Comparison of ENCODE assay signal across 15 cellular contexts in the genomic region with DNA sequence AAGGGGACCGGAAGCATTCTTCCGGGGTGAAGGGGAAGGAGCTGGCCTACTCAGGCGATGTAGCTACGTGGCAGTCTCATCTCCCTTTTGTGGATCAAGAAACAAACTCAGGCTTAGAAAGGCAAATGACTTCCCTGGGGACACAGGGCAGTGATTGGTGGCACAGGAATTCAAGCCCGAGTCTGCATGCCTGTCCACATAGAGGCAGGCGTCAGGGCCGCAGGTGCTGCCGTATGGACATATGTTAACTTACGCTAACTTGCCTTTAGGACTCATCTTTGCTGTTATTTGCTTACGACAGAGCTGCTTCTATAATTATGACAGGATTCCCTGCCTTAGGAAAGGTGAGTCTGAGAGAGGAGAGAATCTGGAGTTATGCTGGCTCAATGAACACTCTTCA. TPM values are rescaled to one million over a fixed set of nuclear protein-coding genes. Genes with fewer than 3 reads are reported as not detected.
DNase-seq lines count a peak whose midpoint lies in the region; ATAC-seq, FAIRE-seq and TF ChIP-seq lines count a peak whose summit lies in the region.
"Had no signal": no experiment of that assay in that cellular context is flagged by ENCODE, and none has a peak within 500 bp of the region (broad histone marks: within the 10 kb centered on the region; RNA-seq: fewer than 3 reads in every experiment).

No MANE protein-coding gene starts in this region.

- no peak for TF ChIP-seq CTCF in tibial artery (IDR thresholded peaks at IDR 0.05)

- intact Hi-C loops in tibial artery (cut with DNase I; ENCODE audit: low total_unique reads): no loop called here

- no peak overlapping the region for H3K4me3 ChIP-seq in tibial artery
- H3K4me3 ChIP-seq: K562, ovary, upper lobe of right lung had no signal

- no peak for TF ChIP-seq POLR2A in GM12891 (IDR thresholded peaks at IDR 0.05; ENCODE audit: low read depth, low read length)

- peak overlapping the region; percentile 62 to 68 for H3K27ac ChIP-seq in tibial artery
- H3K27ac ChIP-seq: ovary, upper lobe of right lung had no signal

- CTCF ChIA-PET in activated CD8-positive, alpha-beta memory T cell treated with anti-CD3 and anti-CD28 coated beads, Interleukin-2, amount 10 ng/mL, durations not matched to agents 7 days and 5 days (lab: Charles Lee): no interaction called here

- no peaks in the 10 kb centered on the region for H3K36me3 ChIP-seq in tibial artery
- H3K36me3 ChIP-seq: ovary, upper lobe of right lung had no signal

- peaks cover 60% of the 10 kb centered on the region for H3K4me1 Mint-ChIP-seq in activated T-cell treated with anti-CD3 and anti-CD28 coated beads, Interleukin-2, amount 50 U/mL, for 24 hours (ENCODE audit: low read depth)
- H3K4me1 Mint-ChIP-seq in central memory CD8-positive, alpha-beta T cell: peaks cover 20% of the 10 kb centered on the region
- peaks cover 26 to 27% of the 10 kb centered on the region in 2 donors for H3K4me1 Mint-ChIP-seq in natural killer cell treated with Interleukin-12 subunit alpha and Interleukin-12 subunit beta and Interleukin-15 and Interleukin-18, amount 100 ng/mL, for 72 hours (ENCODE audit: low read depth in 2 of 2)
- peaks cover 33% of the 10 kb centered on the region for H3K4me1 Mint-ChIP-seq in activated CD8-positive, alpha-beta memory T cell treated with anti-CD3 and anti-CD28 coated beads, Interleukin-2, amount 10 ng/mL, durations not matched to agents 7 days and 5 days

- peak overlapping the region; percentile 97 for H3K27ac Mint-ChIP-seq in activated T-cell treated with anti-CD3 and anti-CD28 coated beads, Interleukin-2, amount 50 U/mL, for 24 hours
- peak overlapping the region; percentile 82 for H3K27ac Mint-ChIP-seq in central memory CD8-positive, alpha-beta T cell (ENCODE audit: low read depth)
- peak overlapping the region; percentile 93 to 94 for H3K27ac Mint-ChIP-seq in natural killer cell treated with Interleukin-12 subunit alpha and Interleukin-12 subunit beta and Interleukin-15 and Interleukin-18, amount 100 ng/mL, for 72 hours
- no peak overlapping the region for H3K27ac Mint-ChIP-seq in activated CD8-positive, alpha-beta memory T cell treated with anti-CD3 and anti-CD28 coated beads, Interleukin-2, amount 10 ng/mL, durations not matched to agents 7 days and 5 days

- H3K27me3 ChIP-seq in tibial artery: no peaks in the 10 kb centered on the region
- H3K27me3 ChIP-seq: ovary, upper lobe of right lung had no signal

- peaks cover 0 to 24% (median 10%) of the 10 kb centered on the region in 4 donors for H3K4me1 ChIP-seq in tibial artery

- H3K9me3 Mint-ChIP-seq in activated T-cell treated with anti-CD3 and anti-CD28 coated beads, Interleukin-2, amount 50 U/mL, for 24 hours: no peaks in the 10 kb centered on the region
- H3K9me3 Mint-ChIP-seq in central memory CD8-positive, alpha-beta T cell: no peaks in the 10 kb centered on the region
- no peaks in the 10 kb centered on the region for H3K9me3 Mint-ChIP-seq in natural killer cell treated with Interleukin-12 subunit alpha and Interleukin-12 subunit beta and Interleukin-15 and Interleukin-18, amount 100 ng/mL, for 72 hours
- H3K9me3 Mint-ChIP-seq in activated CD8-positive, alpha-beta memory T cell treated with anti-CD3 and anti-CD28 coated beads, Interleukin-2, amount 10 ng/mL, durations not matched to agents 7 days and 5 days (ENCODE audit: low read depth): no peaks in the 10 kb centered on the region
- H3K9me3 Mint-ChIP-seq: CD4-positive, alpha-beta memory T cell had no signal

- no peaks in the 10 kb centered on the region for H3K9me3 ChIP-seq in tibial artery
- H3K9me3 ChIP-seq: ovary, upper lobe of right lung had no signal

- DNase-seq in activated T-cell treated with anti-CD3 and anti-CD28 coated beads, Interleukin-2, amount 50 U/mL, for 24 hours: no peak
- no peak for DNase-seq in activated T-cell treated with anti-CD3 and anti-CD28 coated beads, Interleukin-2, amount 50 U/mL, for 1 hour
- DNase-seq in central memory CD8-positive, alpha-beta T cell (ENCODE audit: low spot score in 2 of 2): no peak
- no peak for DNase-seq in natural killer cell treated with Interleukin-12 subunit alpha and Interleukin-12 subunit beta and Interleukin-15 and Interleukin-18, amount 100 ng/mL, for 72 hours (ENCODE audit: low spot score)
- DNase-seq in tibial artery: no peak
- DNase-seq in activated CD8-positive, alpha-beta memory T cell treated with anti-CD3 and anti-CD28 coated beads, Interleukin-2, amount 10 ng/mL, durations not matched to agents 7 days and 5 days: no peak
- DNase-seq in activated effector memory CD4-positive, alpha-beta T cell treated with anti-CD3 and anti-CD28 coated beads, Interleukin-2, amount 50 U/mL, for 16 hours: no peak
- no peak for DNase-seq in GM12891 (ENCODE audit: insufficient read length, low spot score)
- DNase-seq: activated CD4-positive, alpha-beta T cell treated with anti-CD3 and anti-CD28 coated beads, Interleukin-2, amount 50 U/mL, for 4 hours; activated gamma-delta T cell treated with Interleukin-2 at 50 U/mL for 16 hours; CD4-positive, alpha-beta memory T cell; islet precursor cell; ovary; upper lobe of right lung had no signal

- H3K36me3 Mint-ChIP-seq in activated T-cell treated with anti-CD3 and anti-CD28 coated beads, Interleukin-2, amount 50 U/mL, for 24 hours (ENCODE audit: low read depth): no peaks in the 10 kb centered on the region
- peaks cover 3% of the 10 kb centered on the region for H3K36me3 Mint-ChIP-seq in central memory CD8-positive, alpha-beta T cell (ENCODE audit: insufficient read depth)
- H3K36me3 Mint-ChIP-seq in natural killer cell treated with Interleukin-12 subunit alpha and Interleukin-12 subunit beta and Interleukin-15 and Interleukin-18, amount 100 ng/mL, for 72 hours: no peaks in the 10 kb centered on the region
- H3K36me3 Mint-ChIP-seq in activated CD8-positive, alpha-beta memory T cell treated with anti-CD3 and anti-CD28 coated beads, Interleukin-2, amount 10 ng/mL, durations not matched to agents 7 days and 5 days: peaks cover 1% of the 10 kb centered on the region
- H3K36me3 Mint-ChIP-seq: CD4-positive, alpha-beta memory T cell had no signal

- no peak for ATAC-seq in central memory CD8-positive, alpha-beta T cell (replicated peaks; ENCODE audit: extremely low read depth, poor library complexity, severe bottlenecking)
- no peak for ATAC-seq in natural killer cell treated with Interleukin-12 subunit alpha and Interleukin-12 subunit beta and Interleukin-15 and Interleukin-18, amount 100 ng/mL, for 72 hours
- no peak for ATAC-seq in activated CD8-positive, alpha-beta memory T cell treated with anti-CD3 and anti-CD28 coated beads, Interleukin-2, amount 10 ng/mL, durations not matched to agents 7 days and 5 days
- ATAC-seq: K562 had no signal

- H3K4me3 Mint-ChIP-seq in activated T-cell treated with anti-CD3 and anti-CD28 coated beads, Interleukin-2, amount 50 U/mL, for 24 hours: no peak overlapping the region
- H3K4me3 Mint-ChIP-seq in central memory CD8-positive, alpha-beta T cell: peak overlapping the region; percentile 75
- peak overlapping the region; percentile 90 for H3K4me3 Mint-ChIP-seq in natural killer cell treated with Interleukin-12 subunit alpha and Interleukin-12 subunit beta and Interleukin-15 and Interleukin-18, amount 100 ng/mL, for 72 hours
- no peak overlapping the region for H3K4me3 Mint-ChIP-seq in activated CD8-positive, alpha-beta memory T cell treated with anti-CD3 and anti-CD28 coated beads, Interleukin-2, amount 10 ng/mL, durations not matched to agents 7 days and 5 days

- no peak for FAIRE-seq in GM12891 (lab: Jason Lieb, UNC)

- H3K27me3 Mint-ChIP-seq in activated T-cell treated with anti-CD3 and anti-CD28 coated beads, Interleukin-2, amount 50 U/mL, for 24 hours: no peaks in the 10 kb centered on the region
- no peaks in the 10 kb centered on the region for H3K27me3 Mint-ChIP-seq in central memory CD8-positive, alpha-beta T cell
- no peaks in the 10 kb centered on the region for H3K27me3 Mint-ChIP-seq in natural killer cell treated with Interleukin-12 subunit alpha and Interleukin-12 subunit beta and Interleukin-15 and Interleukin-18, amount 100 ng/mL, for 72 hours
- H3K27me3 Mint-ChIP-seq in activated CD8-positive, alpha-beta memory T cell treated with anti-CD3 and anti-CD28 coated beads, Interleukin-2, amount 10 ng/mL, durations not matched to agents 7 days and 5 days: no peaks in the 10 kb centered on the region
- H3K27me3 Mint-ChIP-seq: CD4-positive, alpha-beta memory T cell had no signal

TF ChIP-seq in GM12891, 5 proteins besides CTCF, POLR2A, EP300 and RAD21:
- TF ChIP-seq TAF1 (IDR thresholded peaks at IDR 0.05; ENCODE audit: low read depth, low read length) (no peak), POLR2AphosphoS5 (IDR thresholded peaks at IDR 0.05; ENCODE audit: low read depth, low read length) (no peak), SPI1 (IDR thresholded peaks at IDR 0.05; ENCODE audit: low read depth, low read length) (no peak), POU2F2 (IDR thresholded peaks at IDR 0.05; ENCODE audit: low read depth, low read length) (no peak), PAX5 (IDR thresholded peaks at IDR 0.05; ENCODE audit: insufficient read depth, low read length, severe bottlenecking) (no peak)

RNA-seq across cellular contexts. Expression of gene KLF6, which starts 42.3 kb away (rescaled TPM):
- total RNA-seq in natural killer cell treated with Interleukin-12 subunit alpha and Interleukin-12 subunit beta and Interleukin-15 and Interleukin-18, amount 100 ng/mL, for 72 hours: 100 to 1,000 TPM; 225 to 236 TPM
- 100 to 1,000 TPM; 149 to 208 TPM for total RNA-seq in activated CD8-positive, alpha-beta memory T cell treated with anti-CD3 and anti-CD28 coated beads, Interleukin-2, amount 10 ng/mL, durations not matched to agents 7 days and 5 days
- polyA plus RNA-seq in GM12891 (2012; ENCODE audit: low read depth, missing spikeins): 67.9 TPM

Comparison
In these comparisons a context has a peak if more than half of its experiments do, and no peak if none do; other contexts are left out.
1. H3K4me3 Mint-ChIP-seq: peak in central memory CD8-positive, alpha-beta T cell (single experiment) and natural killer cell treated with Interleukin-12 subunit alpha and Interleukin-12 subunit beta and Interleukin-15 and Interleukin-18, amount 100 ng/mL, for 72 hours (single experiment); none in activated T-cell treated with anti-CD3 and anti-CD28 coated beads, Interleukin-2, amount 50 U/mL, for 24 hours (single experiment) and activated CD8-positive, alpha-beta memory T cell treated with anti-CD3 and anti-CD28 coated beads, Interleukin-2, amount 10 ng/mL, durations not matched to agents 7 days and 5 days (single experiment).